24 cellular contexts compared by ENCODE assay signal in genomic region chrX:10278716-10279115, GRCh38.
A peak's percentile ranks its signal among the peaks of the same experiment; 100 is the strongest.
DNase-seq lines count a peak whose midpoint lies in the region; ATAC-seq, FAIRE-seq and TF ChIP-seq lines count a peak whose summit lies in the region.
"Had no signal": no experiment of that assay in that cellular context is flagged by ENCODE, and none has a peak within 500 bp of the region (broad histone marks: within the 10 kb centered on the region; RNA-seq: fewer than 3 reads in every experiment).

No MANE protein-coding gene starts in this region.

- no peak for ATAC-seq in A549
- ATAC-seq: GM12878, GM23338, HCT116 had no signal

- no peaks in the 10 kb centered on the region for H3K4me1 Mint-ChIP-seq in T-helper 2 cell treated with Interferon-gamma antibody and Interleukin-4, amounts not matched to agents 5 μg/mL and 100 μg/mL, for 36 hours (ENCODE audit: low read depth)
- H3K4me1 Mint-ChIP-seq: CD14-positive monocyte; CD8-positive, alpha-beta memory T cell had no signal

- no peak for DNase-seq in A549 (ENCODE audit: low read depth in 1 of 2, low spot score in 1 of 2)
- DNase-seq in NCI-H82 (lab: John Stamatoyannopoulos, UW) = peak; percentile 86
- DNase-seq in globus pallidus (ENCODE audit: low spot score) = peak; percentile 3
- DNase-seq in T-helper 2 cell treated with Interferon-gamma antibody and Interleukin-4, amounts not matched to agents 5 μg/mL and 100 μg/mL, for 36 hours (ENCODE audit: low spot score) = no peak
- no peak for DNase-seq in RPMI8226
- no peak for DNase-seq in NCI-H146 treated with DMSO at 0.1 percent for 48 hours (lab: John Stamatoyannopoulos, UW; ENCODE audit: unreplicated experiment)
- DNase-seq: ACHN; AML-193; BE2C; CD4-positive, alpha-beta T cell; CD8-positive, alpha-beta memory T cell; DMS 273 treated with DMSO at 0.1 percent for 48 hours; DMS79; EL; GDM1; H9 had no signal

- no peak for TF ChIP-seq RAD21 in A549 (conservative IDR thresholded peaks at IDR 0.05 in 1 of 2, IDR thresholded peaks at IDR 0.05 in 1 of 2)

- no peak for TF ChIP-seq EP300 in A549 (IDR thresholded peaks at IDR 0.05)

- no peak for TF ChIP-seq CTCF in A549 (IDR thresholded peaks at IDR 0.05)

- POLR2A ChIA-PET in A549 (lab: Yijun Ruan, JAX) = no interaction called here

- no peaks in the 10 kb centered on the region for H3K36me3 Mint-ChIP-seq in T-helper 2 cell treated with Interferon-gamma antibody and Interleukin-4, amounts not matched to agents 5 μg/mL and 100 μg/mL, for 36 hours (ENCODE audit: low read depth)
- H3K36me3 Mint-ChIP-seq: CD14-positive monocyte; CD8-positive, alpha-beta memory T cell had no signal

- 93% methylated on average over 2 of the region's 2 CpGs for WGBS in A549 (ENCODE audit: missing lambda C conversion rate)

- no peak overlapping the region for H3K27ac Mint-ChIP-seq in T-helper 2 cell treated with Interferon-gamma antibody and Interleukin-4, amounts not matched to agents 5 μg/mL and 100 μg/mL, for 36 hours
- H3K27ac Mint-ChIP-seq: CD14-positive monocyte; CD4-positive, alpha-beta T cell; CD8-positive, alpha-beta memory T cell; GM23338; H9 had no signal

- no peak overlapping the region for H3K4me3 Mint-ChIP-seq in T-helper 2 cell treated with Interferon-gamma antibody and Interleukin-4, amounts not matched to agents 5 μg/mL and 100 μg/mL, for 36 hours
- H3K4me3 Mint-ChIP-seq: CD14-positive monocyte; CD4-positive, alpha-beta T cell; CD8-positive, alpha-beta memory T cell; GM23338; H9 had no signal

- H3K4me3 ChIP-seq in A549 = no peak overlapping the region
- H3K4me3 ChIP-seq: BLaER1 treated with 17β-estradiol and CSF1 and Interleukin-3, amounts not matched to agents 10 nM and 100 nM; GM12878; GM23338 had no signal

- no peak overlapping the region for H3K27ac ChIP-seq in A549
- H3K27ac ChIP-seq: 22Rv1; BLaER1 treated with 17β-estradiol and CSF1 and Interleukin-3, amounts not matched to agents 10 nM and 100 nM had no signal

- no peak for TF ChIP-seq POLR2A in A549 (IDR thresholded peaks at IDR 0.05; ENCODE audit: low read length)

- FAIRE-seq in A549 (lab: Jason Lieb, UNC) = peak; percentile 68
- FAIRE-seq: A204.1, D721Med, GM12878 had no signal

- CTCF ChIA-PET in A549 (lab: Yijun Ruan, JAX) = no interaction called here

- H3K27me3 Mint-ChIP-seq in T-helper 2 cell treated with Interferon-gamma antibody and Interleukin-4, amounts not matched to agents 5 μg/mL and 100 μg/mL, for 36 hours (ENCODE audit: low read depth) = no peaks in the 10 kb centered on the region
- H3K27me3 Mint-ChIP-seq: CD4-positive, alpha-beta T cell had no signal

- H3K4me2 ChIP-seq in A549 = no peak overlapping the region
- H3K4me2 ChIP-seq: BLaER1 treated with 17β-estradiol and CSF1 and Interleukin-3, amounts not matched to agents 10 nM and 100 nM; GM23338 had no signal

- H3K4me1 ChIP-seq in A549 = no peaks in the 10 kb centered on the region
- H3K4me1 ChIP-seq: BE2C had no signal

- no peaks in the 10 kb centered on the region for H3K9me3 Mint-ChIP-seq in T-helper 2 cell treated with Interferon-gamma antibody and Interleukin-4, amounts not matched to agents 5 μg/mL and 100 μg/mL, for 36 hours
- H3K9me3 Mint-ChIP-seq: CD14-positive monocyte; CD4-positive, alpha-beta T cell; GM23338 had no signal

- no peaks in the 10 kb centered on the region for H3K9me3 ChIP-seq in A549
- H3K9me3 ChIP-seq: BE2C had no signal

TF ChIP-seq in A549, 52 proteins besides CTCF, POLR2A, EP300 and RAD21:
- TF ChIP-seq HOXB13 (CRISPR knock-in tag; IDR thresholded peaks at IDR 0.05; ENCODE audit: low read depth) = no peak
- TF ChIP-seq RARB (CRISPR knock-in tag; IDR thresholded peaks at IDR 0.05) = no peak
- no peak for TF ChIP-seq E2F6 (IDR thresholded peaks at IDR 0.05; ENCODE audit: borderline replicate concordance, low read depth)
- no peak for TF ChIP-seq FOSL2 (IDR thresholded peaks at IDR 0.05)
- no peak for TF ChIP-seq FOSL2 (CRISPR knock-in tag; IDR thresholded peaks at IDR 0.05)
- no peak for TF ChIP-seq BCL3 (IDR thresholded peaks at IDR 0.05)
- no peak for TF ChIP-seq ATOH8 (CRISPR knock-in tag; IDR thresholded peaks at IDR 0.05; ENCODE audit: low read depth)
- TF ChIP-seq NR3C1 (IDR thresholded peaks at IDR 0.05) = no peak
- TF ChIP-seq HOXA7 (CRISPR knock-in tag; IDR thresholded peaks at IDR 0.05) = no peak
- TF ChIP-seq TP53 (CRISPR knock-in tag; IDR thresholded peaks at IDR 0.05) = no peak
- TF ChIP-seq CHD4 (IDR thresholded peaks at IDR 0.05; ENCODE audit: borderline replicate concordance) = no peak
- no peak for TF ChIP-seq PBX3 (IDR thresholded peaks at IDR 0.05)
- no peak for TF ChIP-seq NFE2L2 (conservative IDR thresholded peaks at IDR 0.05; ENCODE audit: low read length)
- TF ChIP-seq JUN (IDR thresholded peaks at IDR 0.05) = no peak
- TF ChIP-seq JUNB (IDR thresholded peaks at IDR 0.05) = no peak
- no peak for TF ChIP-seq ELK1 (IDR thresholded peaks at IDR 0.05; ENCODE audit: low read depth, low read length)
- TF ChIP-seq FOXS1 (CRISPR knock-in tag; IDR thresholded peaks at IDR 0.05) = no peak

Comparison
In these comparisons a context has a peak if more than half of its experiments do, and no peak if none do; other contexts are left out.
1. DNase-seq: peak in NCI-H82 (single experiment) and globus pallidus (single experiment); none in A549 (0 of 2), T-helper 2 cell treated with Interferon-gamma antibody and Interleukin-4, amounts not matched to agents 5 μg/mL and 100 μg/mL, for 36 hours (single experiment), RPMI8226 (single experiment) and NCI-H146 treated with DMSO at 0.1 percent for 48 hours (single experiment).